ENCODE assay signal across 8 cellular contexts in genomic region chr2:112463256-112463655, GRCh38.
"Had no signal": no experiment of that assay in that cellular context is flagged by ENCODE, and none has a peak within 500 bp of the region (broad histone marks: within the 10 kb centered on the region; RNA-seq: fewer than 3 reads in every experiment).

No MANE protein-coding gene starts in this region.

- FAIRE-seq: HepG2, HTR-8/SVneo had no signal

- DNase-seq: IMR-90, KBM-7, KG1 had no signal

- H3K4me3 ChIP-seq: K562 had no signal

- H3K27ac ChIP-seq: HL-60, KMS-11 had no signal
